Comparison of ENCODE assay signal across 11 cellular contexts in genomic region chr14:65073605-65074201, GRCh38. TPM values are rescaled to one million over a fixed set of nuclear protein-coding genes. Genes with fewer than 3 reads are reported as not detected.
DNase-seq lines count a peak whose midpoint lies in the region; ATAC-seq and TF ChIP-seq lines count a peak whose summit lies in the region.
"Had no signal": no experiment of that assay in that cellular context is flagged by ENCODE, and none has a peak within 500 bp of the region (broad histone marks: within the 10 kb centered on the region; RNA-seq: fewer than 3 reads in every experiment).

No MANE protein-coding gene starts in this region.

- H3K36me3 Mint-ChIP-seq in activated CD4-positive, alpha-beta memory T cell treated with anti-CD3 and anti-CD28 coated beads, Interleukin-2, amount 10 ng/mL, durations not matched to agents 7 days and 5 days (ENCODE audit: low read depth) = peaks cover 48% of the 10 kb centered on the region
- H3K36me3 Mint-ChIP-seq in activated CD4-positive, alpha-beta memory T cell treated with anti-CD3 and anti-CD28 coated beads for 36 hours = peaks cover 27% of the 10 kb centered on the region
- peaks cover 52% of the 10 kb centered on the region for H3K36me3 Mint-ChIP-seq in stimulated activated memory B cell treated with anti-CD40 and anti-IgM and Interleukin-4, amounts not matched to agents 10 μg/mL and 1 μg/mL and 100 μg/mL, for 72 hours

- CTCF ChIA-PET in activated CD4-positive, alpha-beta memory T cell treated with anti-CD3 and anti-CD28 coated beads, Interleukin-2, amount 10 ng/mL, durations not matched to agents 7 days and 5 days (lab: Charles Lee) = no interaction called here
- CTCF ChIA-PET in activated CD4-positive, alpha-beta memory T cell treated with anti-CD3 and anti-CD28 coated beads for 36 hours (lab: Charles Lee) = no interaction called here

- peak overlapping the region; percentile 37 to 83 for H3K27ac ChIP-seq in lung (ENCODE audit: low read depth in 1 of 2, low read length in 1 of 2)
- H3K27ac ChIP-seq: tibial artery had no signal

- WGBS in lung, 2 donors = 87 to 93% methylated on average over 4 of the region's 4 CpGs

- H3K36me3 ChIP-seq in lung (ENCODE audit: control insufficient read depth in 2 of 2, insufficient read depth in 2 of 2, low read length in 2 of 2) = peaks cover 5 to 38% of the 10 kb centered on the region in 2 donors

- no peaks in the 10 kb centered on the region for H3K9me3 Mint-ChIP-seq in activated CD4-positive, alpha-beta memory T cell treated with anti-CD3 and anti-CD28 coated beads, Interleukin-2, amount 10 ng/mL, durations not matched to agents 7 days and 5 days
- no peaks in the 10 kb centered on the region for H3K9me3 Mint-ChIP-seq in activated CD4-positive, alpha-beta memory T cell treated with anti-CD3 and anti-CD28 coated beads for 36 hours
- H3K9me3 Mint-ChIP-seq in stimulated activated memory B cell treated with anti-CD40 and anti-IgM and Interleukin-4, amounts not matched to agents 10 μg/mL and 1 μg/mL and 100 μg/mL, for 72 hours = no peaks in the 10 kb centered on the region

- H3K4me3 ChIP-seq in lung = no peak overlapping the region
- H3K4me3 ChIP-seq: tibial artery had no signal

- peak overlapping the region; percentile 9 for H3K27ac Mint-ChIP-seq in activated CD4-positive, alpha-beta memory T cell treated with anti-CD3 and anti-CD28 coated beads, Interleukin-2, amount 10 ng/mL, durations not matched to agents 7 days and 5 days
- H3K27ac Mint-ChIP-seq in activated CD4-positive, alpha-beta memory T cell treated with anti-CD3 and anti-CD28 coated beads for 36 hours = no peak overlapping the region
- H3K27ac Mint-ChIP-seq in stimulated activated memory B cell treated with anti-CD40 and anti-IgM and Interleukin-4, amounts not matched to agents 10 μg/mL and 1 μg/mL and 100 μg/mL, for 72 hours = peak overlapping the region; percentile 75

- H3K9me3 ChIP-seq in lung (ENCODE audit: control insufficient read depth in 2 of 2, insufficient read depth in 1 of 2, low read length in 1 of 2) = peaks cover 0 to 4% of the 10 kb centered on the region in 2 donors
- H3K9me3 ChIP-seq: tibial artery had no signal

- DNase-seq in activated CD4-positive, alpha-beta memory T cell treated with anti-CD3 and anti-CD28 coated beads, Interleukin-2, amount 10 ng/mL, durations not matched to agents 7 days and 5 days = no peak
- no peak for DNase-seq in activated CD4-positive, alpha-beta memory T cell treated with anti-CD3 and anti-CD28 coated beads for 36 hours
- DNase-seq in cerebellar cortex (ENCODE audit: low spot score) (peak; percentile 51), lung (ENCODE audit: low spot score) (no peak)
- DNase-seq in stimulated activated CD4-positive, alpha-beta T cell treated with anti-CD3 and anti-CD28 coated beads, Interleukin-4, amount 100 ng/mL, for 24 hours = no peak
- no peak for DNase-seq in activated CD4-positive, alpha-beta T cell treated with anti-CD3 and anti-CD28 coated beads for 4 hours
- DNase-seq: midbrain, NCI-H2171 treated with DMSO at 0.1 percent for 48 hours, tibial artery had no signal

- no peak overlapping the region for H3K4me3 Mint-ChIP-seq in activated CD4-positive, alpha-beta memory T cell treated with anti-CD3 and anti-CD28 coated beads, Interleukin-2, amount 10 ng/mL, durations not matched to agents 7 days and 5 days
- H3K4me3 Mint-ChIP-seq in activated CD4-positive, alpha-beta memory T cell treated with anti-CD3 and anti-CD28 coated beads for 36 hours = no peak overlapping the region
- no peak overlapping the region for H3K4me3 Mint-ChIP-seq in stimulated activated memory B cell treated with anti-CD40 and anti-IgM and Interleukin-4, amounts not matched to agents 10 μg/mL and 1 μg/mL and 100 μg/mL, for 72 hours

- intact Hi-C loops in activated CD4-positive, alpha-beta memory T cell treated with anti-CD3 and anti-CD28 coated beads for 36 hours (cut with micrococcal nuclease) = no loop called here

- peaks cover 17 to 22% of the 10 kb centered on the region in 2 donors for H3K4me1 ChIP-seq in lung (ENCODE audit: control insufficient read depth in 2 of 2, insufficient read depth in 2 of 2, low read length in 2 of 2)

- H3K4me1 Mint-ChIP-seq in activated CD4-positive, alpha-beta memory T cell treated with anti-CD3 and anti-CD28 coated beads, Interleukin-2, amount 10 ng/mL, durations not matched to agents 7 days and 5 days = peaks cover 19% of the 10 kb centered on the region
- peaks cover 12% of the 10 kb centered on the region for H3K4me1 Mint-ChIP-seq in activated CD4-positive, alpha-beta memory T cell treated with anti-CD3 and anti-CD28 coated beads for 36 hours (ENCODE audit: low read depth)
- H3K4me1 Mint-ChIP-seq in stimulated activated memory B cell treated with anti-CD40 and anti-IgM and Interleukin-4, amounts not matched to agents 10 μg/mL and 1 μg/mL and 100 μg/mL, for 72 hours = peaks cover 23% of the 10 kb centered on the region

- H3K27me3 ChIP-seq in lung (ENCODE audit: control insufficient read depth, insufficient read depth) = no peaks in the 10 kb centered on the region
- H3K27me3 ChIP-seq: tibial artery had no signal

- POLR2A ChIA-PET in activated CD4-positive, alpha-beta memory T cell treated with anti-CD3 and anti-CD28 coated beads, Interleukin-2, amount 10 ng/mL, durations not matched to agents 7 days and 5 days (lab: Charles Lee) = interaction anchor here (1.1 to 1.7 kb wide), 2 partner anchors 21 to 26 kb away, joined by 3 to 4 read pairs; no protein-coding TSS in a partner anchor
- POLR2A ChIA-PET in activated CD4-positive, alpha-beta memory T cell treated with anti-CD3 and anti-CD28 coated beads for 36 hours (lab: Charles Lee) = no interaction called here

- TF ChIP-seq CTCF in lung (IDR thresholded peaks at IDR 0.05; ENCODE audit: control extremely low read depth, extremely low read depth) = no peak

- no peaks in the 10 kb centered on the region for H3K27me3 Mint-ChIP-seq in activated CD4-positive, alpha-beta memory T cell treated with anti-CD3 and anti-CD28 coated beads, Interleukin-2, amount 10 ng/mL, durations not matched to agents 7 days and 5 days
- no peaks in the 10 kb centered on the region for H3K27me3 Mint-ChIP-seq in activated CD4-positive, alpha-beta memory T cell treated with anti-CD3 and anti-CD28 coated beads for 36 hours
- no peaks in the 10 kb centered on the region for H3K27me3 Mint-ChIP-seq in stimulated activated memory B cell treated with anti-CD40 and anti-IgM and Interleukin-4, amounts not matched to agents 10 μg/mL and 1 μg/mL and 100 μg/mL, for 72 hours

- ATAC-seq in lung (ENCODE audit: insufficient read depth, low FRiP score) = no peak
- no peak for ATAC-seq in stimulated activated memory B cell treated with anti-CD40 and anti-IgM and Interleukin-4, amounts not matched to agents 10 μg/mL and 1 μg/mL and 100 μg/mL, for 72 hours
- ATAC-seq in HG03025 (IDR thresholded peaks at IDR 0.05; ENCODE audit: low FRiP score, unreplicated experiment) = no peak

RNA-seq across cellular contexts. Expression of gene MAX, which starts 28.6 kb away (rescaled TPM):
- total RNA-seq in activated CD4-positive, alpha-beta memory T cell treated with anti-CD3 and anti-CD28 coated beads, Interleukin-2, amount 10 ng/mL, durations not matched to agents 7 days and 5 days = 100 to 1,000 TPM; 134 to 135 TPM
- 10 to 100 TPM; 74.5 to 80.7 TPM for total RNA-seq in activated CD4-positive, alpha-beta memory T cell treated with anti-CD3 and anti-CD28 coated beads for 36 hours
- total RNA-seq in lung = 100 to 1,000 TPM in 1 of 2 donors, 10 to 100 TPM in 1; 64.8 to 110 TPM
- polyA plus RNA-seq in lung = 10 to 100 TPM; 45.1 to 50.6 TPM
